28 cellular contexts compared by ENCODE assay signal in the genomic region with DNA sequence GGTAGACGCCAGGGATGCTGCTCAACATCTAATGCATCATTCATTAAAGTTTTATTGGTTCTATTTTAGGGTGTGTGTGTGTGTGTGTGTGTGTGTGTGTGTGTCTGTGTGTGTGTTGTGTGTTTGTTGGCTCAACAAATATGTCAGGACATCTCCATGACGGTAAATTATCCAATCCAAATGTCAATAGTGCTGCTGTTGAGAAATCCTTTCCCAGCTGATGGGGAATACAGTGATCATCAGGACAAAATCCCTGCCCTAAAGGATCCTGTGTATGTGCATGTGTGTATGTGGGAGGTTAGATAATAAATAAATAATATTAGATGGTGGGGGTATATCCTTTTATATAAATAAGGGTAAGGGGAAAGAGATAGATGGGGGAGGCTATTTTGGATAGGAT.
"Had no signal": no experiment of that assay in that cellular context is flagged by ENCODE, and none has a peak within 500 bp of the region (broad histone marks: within the 10 kb centered on the region; RNA-seq: fewer than 3 reads in every experiment).

No MANE protein-coding gene starts in this region.

- ATAC-seq: activated CD8-positive, alpha-beta memory T cell treated with anti-CD3 and anti-CD28 coated beads, Interleukin-2, amount 10 ng/mL, durations not matched to agents 7 days and 5 days; activated CD8-positive, alpha-beta T cell treated with anti-CD3 and anti-CD28 coated beads, Interleukin-2, amount 10 ng/mL, durations not matched to agents 7 days and 5 days; activated naive CD8-positive, alpha-beta T cell treated with anti-CD3 and anti-CD28 coated beads, Interleukin-2, amount 50 U/mL, for 24 hours had no signal

- DNase-seq: activated B cell treated with CpG ODN at 0.5 μM for 24 hours; activated CD4-positive, alpha-beta memory T cell treated with anti-CD3 and anti-CD28 coated beads, Interleukin-2, amount 10 ng/mL, durations not matched to agents 7 days and 5 days; activated CD4-positive, alpha-beta T cell treated with anti-CD3 and anti-CD28 coated beads for 4 hours; activated CD4-positive, alpha-beta T cell treated with anti-CD3 and anti-CD28 coated beads, Interleukin-2, amount 10 ng/mL, durations not matched to agents 24 days and 14 days; activated CD4-positive, alpha-beta T cell treated with anti-CD3 and anti-CD28 coated beads, Interleukin-2, amount 50 U/mL, for 1 hour; activated CD4-positive, alpha-beta T cell treated with anti-CD3 and anti-CD28 coated beads, Interleukin-2, amount 50 U/mL, for 48 hours; activated CD4-positive, CD25-positive, alpha-beta regulatory T cell treated with anti-CD3 and anti-CD28 coated beads, Interleukin-2, amount 50 U/mL, for 72 hours; activated CD8-positive, alpha-beta memory T cell treated with anti-CD3 and anti-CD28 coated beads for 24 hours; activated CD8-positive, alpha-beta memory T cell treated with anti-CD3 and anti-CD28 coated beads, Interleukin-2, amount 10 ng/mL, durations not matched to agents 7 days and 5 days; activated CD8-positive, alpha-beta memory T cell treated with anti-CD3 and anti-CD28 coated beads, Interleukin-2, amount 50 U/mL, for 48 hours; activated CD8-positive, alpha-beta T cell treated with anti-CD3 and anti-CD28 coated beads, Interleukin-2, amount 10 ng/mL, durations not matched to agents 7 days and 5 days; activated effector memory CD4-positive, alpha-beta T cell treated with Interleukin-2 at 50 U/mL for 16 hours; activated gamma-delta T cell; activated naive CD4-positive, alpha-beta T cell treated with anti-CD3 and anti-CD28 coated beads, Interleukin-2, amount 10 ng/mL, durations not matched to agents 7 days and 5 days; activated naive CD4-positive, alpha-beta T cell treated with Interleukin-2 at 50 U/mL for 16 hours; activated naive CD8-positive, alpha-beta T cell treated with anti-CD3 and anti-CD28 coated beads, Interleukin-2, amount 10 ng/mL, durations not matched to agents 7 days and 5 days; activated naive CD8-positive, alpha-beta T cell treated with anti-CD3 and anti-CD28 coated beads, Interleukin-2, amount 50 U/mL, for 24 hours; activated T-cell treated with anti-CD3 and anti-CD28 coated beads, Interleukin-2, amount 50 U/mL, for 24 hours; activated T-cell treated with anti-CD3 and anti-CD28 coated beads, Interleukin-2, amount 50 U/mL, for 48 hours; amygdala; anterior cingulate cortex; caudate nucleus; cerebellar nuclear complex; T-helper 1 cell; T-helper 2 cell; T-helper 9 cell had no signal

- H3K27me3 ChIP-seq: ascending aorta, cardiac muscle cell had no signal

- H3K9me3 ChIP-seq: ascending aorta had no signal

- H3K36me3 ChIP-seq: ascending aorta, cardiac muscle cell had no signal

- H3K4me3 ChIP-seq: ascending aorta, cardiac muscle cell had no signal

- H3K27ac ChIP-seq: ascending aorta, cardiac muscle cell had no signal
